ENCODE assay signal across 34 cellular contexts in the genomic region with DNA sequence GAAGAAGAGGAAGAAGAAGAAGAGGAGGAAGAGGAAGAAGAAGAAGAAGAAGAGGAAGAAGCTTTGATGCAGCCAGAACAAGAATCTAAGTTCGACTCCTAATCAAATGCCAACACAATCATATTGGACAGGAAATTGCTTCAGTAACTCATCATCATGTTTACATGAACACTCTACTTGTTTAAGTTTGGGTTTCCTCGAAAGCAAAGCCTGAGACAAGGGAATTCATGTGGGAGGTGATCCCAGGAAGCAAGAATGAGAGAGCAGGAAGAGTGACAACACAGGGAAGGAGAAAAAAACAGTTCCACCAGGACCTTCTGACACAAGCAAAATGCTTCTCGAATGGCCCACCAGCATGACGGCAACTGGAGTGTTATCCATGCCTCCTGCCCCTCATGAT.
"Had no signal": no experiment of that assay in that cellular context is flagged by ENCODE, and none has a peak within 500 bp of the region (broad histone marks: within the 10 kb centered on the region; RNA-seq: fewer than 3 reads in every experiment).

No MANE protein-coding gene starts in this region.

- ATAC-seq: activated CD8-positive, alpha-beta memory T cell treated with anti-CD3 and anti-CD28 coated beads, Interleukin-2, amount 10 ng/mL, durations not matched to agents 7 days and 5 days; PC-3; Right ventricle myocardium inferior; SK-N-SH treated with all-trans-retinoic acid at 6 μM for 48 hours; T-cell; T-helper 17 cell had no signal

- H3K4me1 ChIP-seq: ascending aorta, Peyer's patch had no signal

- H3K27me3 ChIP-seq: ascending aorta, cardiac muscle cell, Peyer's patch had no signal

- H3K36me3 ChIP-seq: ascending aorta, cardiac muscle cell, Peyer's patch had no signal

- H3K27ac ChIP-seq: ascending aorta, cardiac muscle cell, Peyer's patch, RWPE1, VCaP had no signal

- H3K4me3 ChIP-seq: ascending aorta, cardiac muscle cell, Peyer's patch had no signal

- DNase-seq: activated B cell treated with CpG ODN at 0.5 μM for 24 hours; activated CD4-positive, alpha-beta memory T cell treated with anti-CD3 and anti-CD28 coated beads for 36 hours; activated CD4-positive, alpha-beta T cell treated with anti-CD3 and anti-CD28 coated beads for 4 hours; activated CD4-positive, alpha-beta T cell treated with anti-CD3 and anti-CD28 coated beads, Interleukin-2, amount 50 U/mL, for 1 hour; activated CD4-positive, CD25-positive, alpha-beta regulatory T cell treated with anti-CD3 and anti-CD28 coated beads, Interleukin-2, amount 50 U/mL, for 72 hours; activated CD8-positive, alpha-beta memory T cell treated with anti-CD3 and anti-CD28 coated beads for 24 hours; activated CD8-positive, alpha-beta memory T cell treated with anti-CD3 and anti-CD28 coated beads, Interleukin-2, amount 10 ng/mL, durations not matched to agents 7 days and 5 days; activated CD8-positive, alpha-beta memory T cell treated with anti-CD3 and anti-CD28 coated beads, Interleukin-2, amount 50 U/mL, for 48 hours; activated gamma-delta T cell; activated naive CD4-positive, alpha-beta T cell treated with Interleukin-2 at 50 U/mL for 16 hours; activated naive CD8-positive, alpha-beta T cell treated with anti-CD3 and anti-CD28 coated beads, Interleukin-2, amount 10 ng/mL, durations not matched to agents 7 days and 5 days; amygdala; NCI-H1092 treated with DMSO at 0.1 percent for 48 hours; NCI-H1417; NCI-H146; NCI-H187; NCI-H2029 treated with DMSO at 0.1 percent for 48 hours; NCI-H2107; NCI-H2171; NCI-H510A; NCI-H526; NCI-H748 treated with DMSO at 0.1 percent for 48 hours; NK-92 treated with Interleukin-12 subunit alpha and Interleukin-12 subunit beta, amount 100 ng/mL, for 24 hours; PC-3; Peyer's patch; SIG-M5; T-cell; T-helper 17 cell had no signal

- H3K9me3 ChIP-seq: ascending aorta, Peyer's patch had no signal
